In genomic region chr12:59403259-59403932, GRCh38 we compare ENCODE assay signal across 8 cellular contexts.
DNase-seq lines count a peak whose midpoint lies in the region; ATAC-seq and TF ChIP-seq lines count a peak whose summit lies in the region.

No MANE protein-coding gene starts in this region.

- DNase-seq in COLO829 (ENCODE audit: low spot score) (peak; percentile 39), NCI-H748 treated with DMSO at 0.1 percent for 48 hours (lab: John Stamatoyannopoulos, UW) (peak; percentile 57), adipocyte (ENCODE audit: low read depth) (peak; percentile 91), heart right ventricle (peak in 1 of 2 donors; percentile 41), prostate gland (ENCODE audit: low spot score) (peak; percentile 19)

- intact Hi-C loops in heart right ventricle (cut with DNase I) = loop anchor here in 4 of 10 donors (10.0 kb wide), 3 partner anchors 401 to 1091 kb away; no protein-coding TSS in a partner anchor
- intact Hi-C loops in prostate gland (cut with DNase I) = loop anchor here (10.0 kb wide), 1 partner anchor 401 kb away; no protein-coding TSS in a partner anchor

- WGBS in heart right ventricle, 2 donors = 0% methylated on average over 3 of the region's 3 CpGs
- WGBS in prostate gland = 4% methylated on average over 3 of the region's 3 CpGs

- H3K4me3 ChIP-seq in adipocyte (ENCODE audit: low read length) (peak overlapping the region; percentile 66), heart right ventricle (peak overlapping the region in 2 of 10 donors; percentile 11 to 22), prostate gland (no peak overlapping the region)

- TF ChIP-seq POLR2A in prostate gland (IDR thresholded peaks at IDR 0.05) = no peak

- H3K27ac ChIP-seq in heart right ventricle (no peak overlapping the region), prostate gland (no peak overlapping the region)

- TF ChIP-seq CTCF in heart right ventricle (IDR thresholded peaks at IDR 0.05) (peak; percentile 49 to 82 (median 77)), prostate gland (IDR thresholded peaks at IDR 0.05) (peak in 3 of 4 experiments; percentile 50 to 58 (median 54))

- H3K9ac ChIP-seq in adipocyte (ENCODE audit: low read length) = peak overlapping the region; percentile 48

- peaks cover 4% of the 10 kb centered on the region for H3K9me3 ChIP-seq in adipocyte (ENCODE audit: control insufficient read depth, low read length)
- H3K9me3 ChIP-seq in heart right ventricle = peaks cover 0 to 10% (median 0%) of the 10 kb centered on the region in 11 donors
- H3K9me3 ChIP-seq in prostate gland = no peaks in the 10 kb centered on the region

- H3K4me1 ChIP-seq in adipocyte (ENCODE audit: control insufficient read depth, insufficient read depth, low read length) = peaks cover 16% of the 10 kb centered on the region
- peaks cover 0 to 8% (median 0%) of the 10 kb centered on the region in 9 donors for H3K4me1 ChIP-seq in heart right ventricle
- H3K4me1 ChIP-seq in prostate gland (replicated peaks) = no peaks in the 10 kb centered on the region

- H3K27me3 ChIP-seq in adipocyte (replicated peaks; ENCODE audit: control insufficient read depth, insufficient read depth, low read length) (no peaks in the 10 kb centered on the region), heart right ventricle (no peaks in the 10 kb centered on the region), prostate gland (replicated peaks; ENCODE audit: insufficient read depth) (no peaks in the 10 kb centered on the region)

- ATAC-seq in GM18870 (IDR thresholded peaks at IDR 0.05; ENCODE audit: unreplicated experiment) (peak; percentile 88), HG03432 (IDR thresholded peaks at IDR 0.05; ENCODE audit: unreplicated experiment) (peak; percentile 79), heart right ventricle (peak in 7 of 8 donors; percentile 54 to 79 (median 74)), GM21717 (IDR thresholded peaks at IDR 0.05; ENCODE audit: unreplicated experiment) (no peak)

- H3K36me3 ChIP-seq in adipocyte (ENCODE audit: control insufficient read depth, insufficient read depth, low read length, severe bottlenecking) = no peaks in the 10 kb centered on the region
- H3K36me3 ChIP-seq in heart right ventricle = no peaks in the 10 kb centered on the region
- no peaks in the 10 kb centered on the region for H3K36me3 ChIP-seq in prostate gland
